Comparison of ENCODE assay signal across 15 cellular contexts in genomic region chr15:48680841-48681240, GRCh38. TPM values are rescaled to one million over a fixed set of nuclear protein-coding genes. Genes with fewer than 3 reads are reported as not detected.
A peak's percentile ranks its signal among the peaks of the same experiment; 100 is the strongest.
DNase-seq lines count a peak whose midpoint lies in the region; ATAC-seq and TF ChIP-seq lines count a peak whose summit lies in the region.
"Had no signal": no experiment of that assay in that cellular context is flagged by ENCODE, and none has a peak within 500 bp of the region (broad histone marks: within the 10 kb centered on the region; RNA-seq: fewer than 3 reads in every experiment).

No MANE protein-coding gene starts in this region.

- H3K9me2 ChIP-seq in Karpas-422 (replicated peaks; ENCODE audit: insufficient read depth, low read length): no peaks in the 10 kb centered on the region

- TF ChIP-seq POLR2A in adrenal gland (IDR thresholded peaks at IDR 0.05): no peak

- no peak overlapping the region for H3K4me3 ChIP-seq in fibroblast of mammary gland (ENCODE audit: control insufficient read depth, low read depth, low read length)
- H3K4me3 ChIP-seq in skeletal muscle satellite cell (ENCODE audit: low read length): no peak overlapping the region
- no peak overlapping the region for H3K4me3 ChIP-seq in Karpas-422 (ENCODE audit: low read length)
- H3K4me3 ChIP-seq in adrenal gland: no peak overlapping the region
- H3K4me3 ChIP-seq: ascending aorta, psoas muscle had no signal

- H3K36me3 ChIP-seq in skeletal muscle satellite cell (ENCODE audit: insufficient read depth, low read length) (no peaks in the 10 kb centered on the region), Karpas-422 (ENCODE audit: insufficient read depth, low read length) (no peaks in the 10 kb centered on the region), adrenal gland (replicated peaks in 1 of 2) (no peaks in the 10 kb centered on the region)
- H3K36me3 ChIP-seq: ascending aorta had no signal

- no peaks in the 10 kb centered on the region for H3K27me3 Mint-ChIP-seq in HFFc6 (ENCODE audit: insufficient read depth)

- H3K9me3 Mint-ChIP-seq in HFFc6: peaks cover 4% of the 10 kb centered on the region; the same call in 1 of the 2 replicates

- H4K20me1 ChIP-seq in Karpas-422 (ENCODE audit: insufficient read depth, low read depth, low read length): no peaks in the 10 kb centered on the region

- peak; percentile 94 for ATAC-seq in SK-N-SH treated with all-trans-retinoic acid at 6 μM for 48 hours
- ATAC-seq: activated CD8-positive, alpha-beta T cell treated with anti-CD3 and anti-CD28 coated beads, Interleukin-2, amount 10 ng/mL, durations not matched to agents 7 days and 5 days; psoas muscle had no signal

- peak overlapping the region; percentile 81 for H3K4me3 Mint-ChIP-seq in HFFc6
- H3K4me3 Mint-ChIP-seq: activated CD8-positive, alpha-beta T cell treated with anti-CD3 and anti-CD28 coated beads, Interleukin-2, amount 10 ng/mL, durations not matched to agents 7 days and 5 days; CD4-positive, CD25-positive, alpha-beta regulatory T cell had no signal

- no peaks in the 10 kb centered on the region for H3K79me2 ChIP-seq in Karpas-422 (ENCODE audit: low read length)

- DNase-seq in HFFc6: peak; percentile 97
- peak; percentile 96 for DNase-seq in fibroblast of mammary gland (ENCODE audit: low read depth)
- DNase-seq in DMS79 treated with DMSO at 0.1 percent for 48 hours (lab: John Stamatoyannopoulos, UW): no peak
- no peak for DNase-seq in Karpas-422
- no peak for DNase-seq in adrenal gland
- DNase-seq: activated CD8-positive, alpha-beta T cell treated with anti-CD3 and anti-CD28 coated beads, Interleukin-2, amount 10 ng/mL, durations not matched to agents 7 days and 5 days; activated effector memory CD4-positive, alpha-beta T cell treated with Interleukin-2 at 50 U/mL for 16 hours; CD4-positive, CD25-positive, alpha-beta regulatory T cell; effector CD8-positive, alpha-beta T cell; NCI-H1048; NCI-H2171 treated with DMSO at 0.1 percent for 48 hours; psoas muscle had no signal

- no peaks in the 10 kb centered on the region for H3K9me3 ChIP-seq in skeletal muscle satellite cell (replicated peaks; ENCODE audit: low read length)
- no peaks in the 10 kb centered on the region for H3K9me3 ChIP-seq in Karpas-422 (ENCODE audit: low read length)
- H3K9me3 ChIP-seq in adrenal gland (replicated peaks in 1 of 3): no peaks in the 10 kb centered on the region
- H3K9me3 ChIP-seq: ascending aorta, psoas muscle had no signal

- H3K4me2 ChIP-seq in skeletal muscle satellite cell (ENCODE audit: low read length) (peak overlapping the region; percentile 28), Karpas-422 (ENCODE audit: low read depth, low read length, poor library complexity, severe bottlenecking) (no peak overlapping the region)

- TF ChIP-seq CTCF in HFFc6 (IDR thresholded peaks at IDR 0.05): no peak
- no peak for TF ChIP-seq CTCF in fibroblast of mammary gland (conservative IDR thresholded peaks at IDR 0.05; ENCODE audit: control insufficient read depth, insufficient read depth, low read depth, low read length)
- no peak for TF ChIP-seq CTCF in adrenal gland (IDR thresholded peaks at IDR 0.05)

- H3K4me1 ChIP-seq in skeletal muscle satellite cell (ENCODE audit: control insufficient read depth, insufficient read depth, low read length) (peaks cover 33% of the 10 kb centered on the region), Karpas-422 (ENCODE audit: low read length) (no peaks in the 10 kb centered on the region), adrenal gland (replicated peaks in 1 of 2) (peaks cover 0 to 7% of the 10 kb centered on the region in 2 donors)
- H3K4me1 ChIP-seq: ascending aorta, psoas muscle had no signal

- H3K4me1 Mint-ChIP-seq in HFFc6 (ENCODE audit: low read depth): peaks cover 89% of the 10 kb centered on the region
- H3K4me1 Mint-ChIP-seq: CD4-positive, CD25-positive, alpha-beta regulatory T cell had no signal

- H3K9ac ChIP-seq in skeletal muscle satellite cell (ENCODE audit: low read depth, low read length) (no peak overlapping the region), Karpas-422 (ENCODE audit: low read length) (no peak overlapping the region)

- no peak overlapping the region for H2AFZ ChIP-seq in Karpas-422 (ENCODE audit: low read length)

- H3K27ac Mint-ChIP-seq in HFFc6: peak overlapping the region; percentile 100
- H3K27ac Mint-ChIP-seq: activated CD8-positive, alpha-beta T cell treated with anti-CD3 and anti-CD28 coated beads, Interleukin-2, amount 10 ng/mL, durations not matched to agents 7 days and 5 days; CD4-positive, CD25-positive, alpha-beta regulatory T cell had no signal

- H3K27ac ChIP-seq in Karpas-422 (ENCODE audit: low read length) (no peak overlapping the region), adrenal gland (no peak overlapping the region)
- H3K27ac ChIP-seq: ascending aorta, psoas muscle had no signal

- H3K36me3 Mint-ChIP-seq in HFFc6 (ENCODE audit: low read depth): peaks cover 15% of the 10 kb centered on the region
- H3K36me3 Mint-ChIP-seq: CD4-positive, CD25-positive, alpha-beta regulatory T cell had no signal

- H3K27me3 ChIP-seq in skeletal muscle satellite cell (ENCODE audit: control insufficient read depth, insufficient read depth, low read length) (no peaks in the 10 kb centered on the region), Karpas-422 (ENCODE audit: low read length) (no peaks in the 10 kb centered on the region), adrenal gland (no peaks in the 10 kb centered on the region)
- H3K27me3 ChIP-seq: ascending aorta had no signal

- WGBS in adrenal gland, 4 donors: 89 to 98% (median 93%) methylated on average over 1 of the region's 1 CpG

- intact Hi-C loops in adrenal gland (cut with DNase I): no loop called here

TF ChIP-seq in SK-N-SH treated with all-trans-retinoic acid at 6 μM for 48 hours, 23 proteins besides CTCF, POLR2A, EP300 and RAD21:
- TF ChIP-seq GLIS3 (CRISPR knock-in tag; IDR thresholded peaks at IDR 0.05) (no peak), PATZ1 (CRISPR knock-in tag; IDR thresholded peaks at IDR 0.05; ENCODE audit: borderline replicate concordance) (no peak), CREB5 (CRISPR knock-in tag; IDR thresholded peaks at IDR 0.05; ENCODE audit: low read depth) (no peak), ESRRG (CRISPR knock-in tag; IDR thresholded peaks at IDR 0.05) (no peak), TCF4 (CRISPR knock-in tag; IDR thresholded peaks at IDR 0.05; ENCODE audit: borderline replicate concordance) (no peak), ZNF8 (CRISPR knock-in tag; IDR thresholded peaks at IDR 0.05) (no peak), PPARA (CRISPR knock-in tag; IDR thresholded peaks at IDR 0.05; ENCODE audit: borderline replicate concordance) (no peak), TOX (CRISPR knock-in tag; IDR thresholded peaks at IDR 0.05; ENCODE audit: borderline replicate concordance) (no peak), BACH2 (CRISPR knock-in tag; IDR thresholded peaks at IDR 0.05; ENCODE audit: borderline replicate concordance) (no peak), POU6F1 (CRISPR knock-in tag; IDR thresholded peaks at IDR 0.05; ENCODE audit: borderline replicate concordance, low read depth) (no peak), ZFP3 (CRISPR knock-in tag; IDR thresholded peaks at IDR 0.05) (no peak)

RNA-seq across cellular contexts. Expression of gene FBN1, which starts 35.3 kb away (rescaled TPM):
- total RNA-seq in HFFc6 (2021; fragmentation: NEBNext Ultra II Directional; extraction: Animal tissue kit (Norgen Biotek cat#: 25700)): 100 to 1,000 TPM; 584 to 754 (median 609) TPM
- 1,022 and 1,293 TPM in 2 replicates for total RNA-seq in skeletal muscle satellite cell (2012; rRNA removed)
- 0.86 and 1.2 TPM in 2 replicates for total RNA-seq in Karpas-422 (2014; rRNA removed; shearing (Covaris generic); ENCODE audit: low replicate concordance)
- total RNA-seq in adrenal gland: 10 to 100 TPM; 30.2 to 84.6 (median 58.5) TPM
- 10 to 100 TPM in 2 of 3 donors, 1 to 10 TPM in 1; 5.6 to 15.3 (median 12.3) TPM for polyA plus RNA-seq in adrenal gland
- polyA plus RNA-seq: CD4-positive, CD25-positive, alpha-beta regulatory T cell had no signal

Comparison
In these comparisons a context has a peak if more than half of its experiments do, and no peak if none do; other contexts are left out.
1. DNase-seq: peak in HFFc6 (single experiment) and fibroblast of mammary gland (single experiment); none in DMS79 treated with DMSO at 0.1 percent for 48 hours (single experiment), Karpas-422 (single experiment) and adrenal gland (0 of 7).
2. RNA of gene FBN1, which starts 35.3 kb away (total RNA-seq): 584 to 754 TPM in HFFc6 and 30.2 to 84.6 TPM in adrenal gland; 0.86 to 1.2 TPM in Karpas-422; every median in the first group is over 10 times any median in the second.